In genomic region chr4:88752754-88753153, GRCh38 we compare ENCODE assay signal across 1 cellular context.
TF ChIP-seq lines count a peak whose summit lies in the region.

No MANE protein-coding gene starts in this region.

TF ChIP-seq in K562, 482 proteins besides CTCF, POLR2A, EP300 and RAD21 (continued from another document):
- TF ChIP-seq SFPQ (IDR thresholded peaks at IDR 0.05; ENCODE audit: low read depth, low read length) = no peak
- TF ChIP-seq ZNF239 (CRISPR knock-in tag; IDR thresholded peaks at IDR 0.05) = no peak
- no peak for TF ChIP-seq REST (CRISPR knock-in tag; IDR thresholded peaks at IDR 0.05; ENCODE audit: low read depth)
- TF ChIP-seq ZFP30 (CRISPR knock-in tag; IDR thresholded peaks at IDR 0.05; ENCODE audit: borderline replicate concordance) = no peak
- TF ChIP-seq ZNF583 (CRISPR knock-in tag; IDR thresholded peaks at IDR 0.05) = no peak
- TF ChIP-seq STAT6 (CRISPR knock-in tag; IDR thresholded peaks at IDR 0.05) = no peak
- TF ChIP-seq KLF10 (CRISPR knock-in tag; IDR thresholded peaks at IDR 0.05) = no peak
- no peak for TF ChIP-seq ZSCAN32 (CRISPR knock-in tag; IDR thresholded peaks at IDR 0.05)
- TF ChIP-seq ZC3H4 (CRISPR knock-in tag; IDR thresholded peaks at IDR 0.05; ENCODE audit: borderline replicate concordance) = no peak
- TF ChIP-seq MCM5 (IDR thresholded peaks at IDR 0.05; ENCODE audit: low read depth) = no peak
- TF ChIP-seq FOXJ3 (CRISPR knock-in tag; IDR thresholded peaks at IDR 0.05) = no peak
- no peak for TF ChIP-seq ZBTB17 (CRISPR knock-in tag; IDR thresholded peaks at IDR 0.05)
- no peak for TF ChIP-seq NR0B1 (IDR thresholded peaks at IDR 0.05; ENCODE audit: partially characterized antibody)
- no peak for TF ChIP-seq PTRF (tag; IDR thresholded peaks at IDR 0.05)
- no peak for TF ChIP-seq RBM34 (IDR thresholded peaks at IDR 0.05; ENCODE audit: borderline replicate concordance, insufficient read depth, low read length)
- no peak for TF ChIP-seq MAFG (tag; conservative IDR thresholded peaks at IDR 0.05)
- no peak for TF ChIP-seq CHD1 (IDR thresholded peaks at IDR 0.05; ENCODE audit: low read length)
- TF ChIP-seq SNIP1 (IDR thresholded peaks at IDR 0.05; ENCODE audit: low read depth) = no peak
